Comparison of ENCODE assay signal across 11 cellular contexts in genomic region chr17:18854956-18855355, GRCh38. TPM values are rescaled to one million over a fixed set of nuclear protein-coding genes. Genes with fewer than 3 reads are reported as not detected.
DNase-seq lines count a peak whose midpoint lies in the region; ATAC-seq and TF ChIP-seq lines count a peak whose summit lies in the region.
"Had no signal": no experiment of that assay in that cellular context is flagged by ENCODE, and none has a peak within 500 bp of the region (broad histone marks: within the 10 kb centered on the region; RNA-seq: fewer than 3 reads in every experiment).

No MANE protein-coding gene starts in this region.

- no peak overlapping the region for H2AFZ ChIP-seq in OCI-LY7 (ENCODE audit: low read length)

- peak overlapping the region; percentile 97 for H3K4me2 ChIP-seq in OCI-LY7 (ENCODE audit: low read length)

- no peaks in the 10 kb centered on the region for H3K9me3 Mint-ChIP-seq in activated CD4-positive, alpha-beta T cell treated with anti-CD3 and anti-CD28 coated beads for 36 hours (ENCODE audit: low read depth)
- H3K9me3 Mint-ChIP-seq in effector memory CD8-positive, alpha-beta T cell, result no peaks in the 10 kb centered on the region
- H3K9me3 Mint-ChIP-seq in osteocyte (ENCODE audit: unreplicated experiment), result no peaks in the 10 kb centered on the region
- no peaks in the 10 kb centered on the region for H3K9me3 Mint-ChIP-seq in Calu3 (ENCODE audit: low read depth, unreplicated experiment)

- H3K36me3 Mint-ChIP-seq in activated CD4-positive, alpha-beta T cell treated with anti-CD3 and anti-CD28 coated beads for 36 hours (ENCODE audit: low read depth), result no peaks in the 10 kb centered on the region
- H3K36me3 Mint-ChIP-seq in effector memory CD8-positive, alpha-beta T cell (ENCODE audit: insufficient read depth), result peaks cover 14% of the 10 kb centered on the region
- H3K36me3 Mint-ChIP-seq in osteocyte (ENCODE audit: unreplicated experiment) (no peaks in the 10 kb centered on the region), Calu3 (ENCODE audit: insufficient read depth, unreplicated experiment) (peaks cover 25% of the 10 kb centered on the region)

- TF ChIP-seq CTCF in OCI-LY7 (conservative IDR thresholded peaks at IDR 0.05; ENCODE audit: low read length) (no peak), osteocyte (IDR thresholded peaks at IDR 0.05) (no peak), Calu3 (IDR thresholded peaks at IDR 0.05; ENCODE audit: unreplicated experiment) (no peak)

- no peaks in the 10 kb centered on the region for H3K9me3 ChIP-seq in OCI-LY7 (ENCODE audit: low read length)

- no peaks in the 10 kb centered on the region; the same call in 1 of the 2 replicates for H4K20me1 ChIP-seq in OCI-LY7 (ENCODE audit: insufficient read depth, low read length)

- H3K4me3 Mint-ChIP-seq in activated CD4-positive, alpha-beta T cell treated with anti-CD3 and anti-CD28 coated beads for 36 hours, result peak overlapping the region; percentile 92
- peak overlapping the region; percentile 82 to 85 for H3K4me3 Mint-ChIP-seq in effector memory CD8-positive, alpha-beta T cell
- H3K4me3 Mint-ChIP-seq in osteocyte (ENCODE audit: unreplicated experiment), result peak overlapping the region; percentile 93
- H3K4me3 Mint-ChIP-seq in Calu3 (ENCODE audit: low read depth, unreplicated experiment), result no peak overlapping the region

- H3K27ac Mint-ChIP-seq in activated CD4-positive, alpha-beta T cell treated with anti-CD3 and anti-CD28 coated beads for 36 hours, result no peak overlapping the region
- no peak overlapping the region for H3K27ac Mint-ChIP-seq in effector memory CD8-positive, alpha-beta T cell
- H3K27ac Mint-ChIP-seq in osteocyte (ENCODE audit: unreplicated experiment) (peak overlapping the region; percentile 50), Calu3 (ENCODE audit: unreplicated experiment) (no peak overlapping the region)

- CTCF ChIA-PET in activated CD4-positive, alpha-beta T cell treated with anti-CD3 and anti-CD28 coated beads for 36 hours (lab: Charles Lee), result interaction anchor here (0.6 to 0.9 kb wide), 2 partner anchors 229 to 575 kb away, joined by 3 to 4 read pairs; no protein-coding TSS in a partner anchor
- CTCF ChIA-PET in OCI-LY7 (lab: Charles Lee; ENCODE audit: unreplicated experiment) (no interaction called here), Calu3 (lab: Charles Lee) (no interaction called here)

- peak overlapping the region; percentile 79 for H3K4me3 ChIP-seq in OCI-LY7 (ENCODE audit: low read depth, low read length, poor library complexity, severe bottlenecking)

- no peaks in the 10 kb centered on the region for H3K27me3 Mint-ChIP-seq in activated CD4-positive, alpha-beta T cell treated with anti-CD3 and anti-CD28 coated beads for 36 hours
- no peaks in the 10 kb centered on the region for H3K27me3 Mint-ChIP-seq in effector memory CD8-positive, alpha-beta T cell
- H3K27me3 Mint-ChIP-seq in osteocyte (ENCODE audit: unreplicated experiment), result no peaks in the 10 kb centered on the region
- no peaks in the 10 kb centered on the region for H3K27me3 Mint-ChIP-seq in Calu3 (ENCODE audit: unreplicated experiment)

- no peak overlapping the region for H3K27ac ChIP-seq in OCI-LY7 (ENCODE audit: low read depth, low read length, poor library complexity, severe bottlenecking)

- peaks cover 25% of the 10 kb centered on the region for H3K79me2 ChIP-seq in OCI-LY7 (ENCODE audit: insufficient read depth, low read depth, low read length)

- ATAC-seq in activated CD4-positive, alpha-beta T cell treated with anti-CD3 and anti-CD28 coated beads for 36 hours, result no peak
- no peak for ATAC-seq in effector memory CD8-positive, alpha-beta T cell (replicated peaks)

- H3K4me1 Mint-ChIP-seq in activated CD4-positive, alpha-beta T cell treated with anti-CD3 and anti-CD28 coated beads for 36 hours, result peaks cover 35% of the 10 kb centered on the region
- peaks cover 26 to 29% of the 10 kb centered on the region in 2 donors for H3K4me1 Mint-ChIP-seq in effector memory CD8-positive, alpha-beta T cell (ENCODE audit: low read depth in 2 of 2)
- H3K4me1 Mint-ChIP-seq in osteocyte (ENCODE audit: unreplicated experiment) (peaks cover 38% of the 10 kb centered on the region), Calu3 (ENCODE audit: low read depth, unreplicated experiment) (no peaks in the 10 kb centered on the region)

- no peak for DNase-seq in activated CD4-positive, alpha-beta T cell treated with anti-CD3 and anti-CD28 coated beads for 36 hours
- DNase-seq in activated CD4-positive, alpha-beta T cell treated with anti-CD3 and anti-CD28 coated beads for 4 hours, result no peak
- DNase-seq in OCI-LY7 (ENCODE audit: low spot score), result no peak
- no peak for DNase-seq in effector memory CD8-positive, alpha-beta T cell
- DNase-seq in osteocyte (ENCODE audit: extremely low spot score, unreplicated experiment), result peak; percentile 38
- DNase-seq in dedifferentiated amniotic fluid mesenchymal stem cell (ENCODE audit: extremely low spot score), result no peak
- DNase-seq in Calu3, result no peak
- DNase-seq in CD1c-positive myeloid dendritic cell (ENCODE audit: extremely low spot score), result no peak
- DNase-seq: ACHN, dermis blood vessel endothelial cell, NCI-H524 had no signal

- intact Hi-C loops in activated CD4-positive, alpha-beta T cell treated with anti-CD3 and anti-CD28 coated beads for 36 hours (cut with DNase I, micrococcal nuclease), result loop anchor here in 1 of 2 experiments (5.0 kb wide), 2 partner anchors 522 to 652 kb away; partner anchors contain the start of gene MAPK7
- intact Hi-C loops in OCI-LY7 (cut with micrococcal nuclease; ENCODE audit: unreplicated experiment), result no loop called here
- intact Hi-C loops in Calu3 (cut with micrococcal nuclease; ENCODE audit: unreplicated experiment), result no loop called here

- H3K4me1 ChIP-seq in OCI-LY7 (ENCODE audit: insufficient read depth, low read length, poor library complexity, severe bottlenecking), result peaks cover 47% of the 10 kb centered on the region

- POLR2A ChIA-PET in activated CD4-positive, alpha-beta T cell treated with anti-CD3 and anti-CD28 coated beads for 36 hours (lab: Charles Lee), result no interaction called here
- POLR2A ChIA-PET in OCI-LY7 (lab: Charles Lee), result interaction anchor here (0.6 kb wide), 2 partner anchors 19 to 36 kb away, joined by 3 read pairs; no protein-coding TSS in a partner anchor

- no peaks in the 10 kb centered on the region for H3K36me3 ChIP-seq in OCI-LY7 (ENCODE audit: insufficient read depth, low read length)

- H3K9me2 ChIP-seq in OCI-LY7 (ENCODE audit: insufficient read depth, low read length), result no peaks in the 10 kb centered on the region

- BruUV-seq in OCI-LY7 (replicated peaks; lab: Mats Ljungman, UMichigan) (no TSS peak), Calu3 (replicated peaks; lab: Mats Ljungman, UMichigan) (no TSS peak)

RNA-seq across cellular contexts. Expression of gene PRPSAP2, which starts 3.0 kb away (rescaled TPM):
- 10 to 100 TPM; 44.6 to 56.6 TPM for total RNA-seq in activated CD4-positive, alpha-beta T cell treated with anti-CD3 and anti-CD28 coated beads for 36 hours
- 59.3 and 73.5 TPM in 2 replicates for total RNA-seq in OCI-LY7 (2014; rRNA removed; shearing (Covaris generic))
- total RNA-seq in OCI-LY7 (2022) (90.2 and 91.9 TPM in 2 replicates), osteocyte (25.7 and 27.1 TPM in 2 replicates), Calu3 (2022) (24.6 and 33.0 TPM in 2 replicates)
